ENCODE assay signal across 2 cellular contexts in genomic region chr19:45590300-45591003, GRCh38.
TF ChIP-seq lines count a peak whose summit lies in the region.

No MANE protein-coding gene starts in this region.

TF ChIP-seq in A549, 52 proteins besides CTCF, POLR2A, EP300 and RAD21 (continued from another document):
- no peak for TF ChIP-seq TP53 (CRISPR knock-in tag; IDR thresholded peaks at IDR 0.05)
- no peak for TF ChIP-seq MAZ (IDR thresholded peaks at IDR 0.05; ENCODE audit: borderline replicate concordance, low read depth, low read length)
- TF ChIP-seq MAX (IDR thresholded peaks at IDR 0.05): no peak
- no peak for TF ChIP-seq NR3C1 (IDR thresholded peaks at IDR 0.05)
- no peak for TF ChIP-seq EHMT2 (IDR thresholded peaks at IDR 0.05; ENCODE audit: low read depth)
- no peak for TF ChIP-seq ZFP36 (IDR thresholded peaks at IDR 0.05; ENCODE audit: borderline replicate concordance, partially characterized antibody)
- no peak for TF ChIP-seq SREBF2 (IDR thresholded peaks at IDR 0.05)
- TF ChIP-seq FOSL2 (IDR thresholded peaks at IDR 0.05): no peak
- TF ChIP-seq FOSL2 (CRISPR knock-in tag; IDR thresholded peaks at IDR 0.05): no peak
- no peak for TF ChIP-seq FOSB (CRISPR knock-in tag; IDR thresholded peaks at IDR 0.05)
- no peak for TF ChIP-seq RCOR1 (IDR thresholded peaks at IDR 0.05; ENCODE audit: low read depth, low read length)
- TF ChIP-seq RNF2 (IDR thresholded peaks at IDR 0.05; ENCODE audit: borderline replicate concordance, low read depth): no peak
- no peak for TF ChIP-seq NPAS2 (CRISPR knock-in tag; IDR thresholded peaks at IDR 0.05; ENCODE audit: borderline replicate concordance)
- no peak for TF ChIP-seq HOXB5 (CRISPR knock-in tag; IDR thresholded peaks at IDR 0.05)
- no peak for TF ChIP-seq CEBPB (IDR thresholded peaks at IDR 0.05)
- TF ChIP-seq ELK1 (IDR thresholded peaks at IDR 0.05; ENCODE audit: low read depth, low read length): no peak
TF ChIP-seq in A549: peak in this region for 0.

TF ChIP-seq in GM23338, 12 proteins besides CTCF, POLR2A, EP300 and RAD21 (continued from another document):
- TF ChIP-seq EZH2phosphoT487 (IDR thresholded peaks at IDR 0.05; ENCODE audit: unreplicated experiment) (no peak), EZH2 (IDR thresholded peaks at IDR 0.05; ENCODE audit: low read depth, unreplicated experiment) (no peak), REST (IDR thresholded peaks at IDR 0.05; ENCODE audit: unreplicated experiment) (no peak), ETS1 (IDR thresholded peaks at IDR 0.05) (no peak)
